In the genomic region with DNA sequence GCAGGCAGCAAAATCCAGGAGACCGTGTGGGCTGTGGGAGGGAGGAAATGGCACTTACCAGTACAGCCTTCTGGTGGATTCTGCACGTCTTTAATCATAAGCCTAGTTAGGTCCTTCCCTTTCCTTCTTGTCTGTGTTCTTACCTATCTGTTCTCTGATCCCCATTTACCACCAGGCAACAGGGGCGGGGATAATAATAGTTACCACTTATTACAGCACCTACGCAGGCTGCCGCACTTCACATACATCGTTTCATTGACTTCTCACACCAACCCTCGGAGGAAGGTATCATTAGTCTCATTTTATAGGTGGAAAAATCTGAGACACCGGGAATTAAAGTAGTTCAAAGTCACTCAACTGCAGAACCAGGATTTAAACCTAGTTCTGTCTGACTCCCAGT, we compare ENCODE assay signal across 25 cellular contexts. TPM values are rescaled to one million over a fixed set of nuclear protein-coding genes. Genes with fewer than 3 reads are reported as not detected.
"Had no signal": no experiment of that assay in that cellular context is flagged by ENCODE, and none has a peak within 500 bp of the region (broad histone marks: within the 10 kb centered on the region; RNA-seq: fewer than 3 reads in every experiment).

No MANE protein-coding gene starts in this region.

- H3K4me3 Mint-ChIP-seq: activated T-helper 1 cell treated with anti-CD3 and anti-CD28 coated beads, Interleukin-12 subunit alpha, Interleukin-12 subunit beta, Interleukin-2, Interleukin-4 antibody, amounts not matched to agents 30 ng/mL and 10 ng/mL and 1 ng/mL, durations not matched to agents 14 hours and 24 hours and 36 hours; effector memory CD8-positive, alpha-beta T cell; stimulated activated naive B cell treated with anti-CD40 and anti-IgM and Interleukin-4, amounts not matched to agents 10 μg/mL and 1 μg/mL and 100 μg/mL, for 72 hours had no signal

- H3K36me3 Mint-ChIP-seq: activated naive CD4-positive, alpha-beta T cell treated with anti-CD3 and anti-CD28 coated beads, Interleukin-2, amount 50 U/mL, for 72 hours; stimulated activated naive B cell treated with anti-CD40 and anti-IgM and Interleukin-4, amounts not matched to agents 10 μg/mL and 1 μg/mL and 100 μg/mL, for 72 hours had no signal

- ATAC-seq: activated naive CD4-positive, alpha-beta T cell treated with anti-CD3 and anti-CD28 coated beads, Interleukin-2, amount 50 U/mL, for 72 hours; effector memory CD8-positive, alpha-beta T cell; foreskin keratinocyte; lower lobe of right lung; stimulated activated naive B cell treated with anti-CD40 and anti-IgM and Interleukin-4, amounts not matched to agents 10 μg/mL and 1 μg/mL and 100 μg/mL, for 72 hours had no signal

- H3K4me1 ChIP-seq: prostate gland had no signal

- H3K9me3 Mint-ChIP-seq: activated naive CD4-positive, alpha-beta T cell treated with anti-CD3 and anti-CD28 coated beads, Interleukin-2, amount 50 U/mL, for 72 hours; activated T-helper 1 cell treated with anti-CD3 and anti-CD28 coated beads, Interleukin-12 subunit alpha, Interleukin-12 subunit beta, Interleukin-2, Interleukin-4 antibody, amounts not matched to agents 30 ng/mL and 10 ng/mL and 1 ng/mL, durations not matched to agents 14 hours and 24 hours and 36 hours; effector memory CD8-positive, alpha-beta T cell; stimulated activated naive B cell treated with anti-CD40 and anti-IgM and Interleukin-4, amounts not matched to agents 10 μg/mL and 1 μg/mL and 100 μg/mL, for 72 hours had no signal

- DNase-seq: activated CD4-positive, alpha-beta T cell treated with anti-CD3 and anti-CD28 coated beads, Interleukin-2, amount 50 U/mL, for 4 hours; activated gamma-delta T cell treated with Interleukin-2 at 50 U/mL for 16 hours; activated T-cell treated with anti-CD3 and anti-CD28 coated beads for 4 hours; dermis blood vessel endothelial cell; effector memory CD8-positive, alpha-beta T cell; foreskin keratinocyte; hippocampal formation; lower lobe of right lung; right lobe of liver; stimulated activated CD4-positive, alpha-beta T cell treated with anti-CD3 and anti-CD28 coated beads, Interleukin-4, amount 100 ng/mL, for 4 hours; stimulated activated naive B cell treated with anti-CD40 and anti-IgM and Interleukin-4, amounts not matched to agents 10 μg/mL and 1 μg/mL and 100 μg/mL, for 72 hours had no signal

- H3K36me3 ChIP-seq: adrenal gland, cardiac muscle cell, lower lobe of right lung, prostate gland, right lobe of liver, thoracic aorta had no signal

- H3K4me3 ChIP-seq: adrenal gland, cardiac muscle cell, lower lobe of right lung, prostate gland, right lobe of liver, thoracic aorta had no signal

- H3K27ac ChIP-seq: adrenal gland, cardiac muscle cell, foreskin keratinocyte, lower lobe of right lung, prostate gland, right lobe of liver, thoracic aorta, VCaP had no signal

- H3K27ac Mint-ChIP-seq: activated naive CD4-positive, alpha-beta T cell treated with anti-CD3 and anti-CD28 coated beads, Interleukin-2, amount 50 U/mL, for 72 hours; activated T-helper 1 cell treated with anti-CD3 and anti-CD28 coated beads, Interleukin-12 subunit alpha, Interleukin-12 subunit beta, Interleukin-2, Interleukin-4 antibody, amounts not matched to agents 30 ng/mL and 10 ng/mL and 1 ng/mL, durations not matched to agents 14 hours and 24 hours and 36 hours; effector memory CD8-positive, alpha-beta T cell; stimulated activated naive B cell treated with anti-CD40 and anti-IgM and Interleukin-4, amounts not matched to agents 10 μg/mL and 1 μg/mL and 100 μg/mL, for 72 hours had no signal

- H3K9me3 ChIP-seq: adrenal gland, lower lobe of right lung, prostate gland, right lobe of liver, thoracic aorta had no signal

- H3K27me3 ChIP-seq: foreskin keratinocyte, right lobe of liver had no signal

RNA-seq across cellular contexts. Expression of gene EPHA1, which starts 4.5 kb away (rescaled TPM):
- total RNA-seq: activated T-helper 1 cell treated with anti-CD3 and anti-CD28 coated beads, Interleukin-12 subunit alpha, Interleukin-12 subunit beta, Interleukin-2, Interleukin-4 antibody, amounts not matched to agents 30 ng/mL and 10 ng/mL and 1 ng/mL, durations not matched to agents 14 hours and 24 hours and 36 hours; chondrocyte; dermis blood vessel endothelial cell; myocyte; osteocyte had no signal
- polyA plus RNA-seq: neural cell had no signal

RNA-seq across cellular contexts. Expression of gene TAS2R60, which starts 30.1 kb away (rescaled TPM):
- total RNA-seq: activated CD8-positive, alpha-beta memory T cell treated with anti-CD3 and anti-CD28 coated beads for 36 hours; activated naive CD4-positive, alpha-beta T cell treated with anti-CD3 and anti-CD28 coated beads, Interleukin-2, amount 50 U/mL, for 72 hours; activated T-helper 1 cell treated with anti-CD3 and anti-CD28 coated beads, Interleukin-12 subunit alpha, Interleukin-12 subunit beta, Interleukin-2, Interleukin-4 antibody, amounts not matched to agents 30 ng/mL and 10 ng/mL and 1 ng/mL, durations not matched to agents 14 hours and 24 hours and 36 hours; cardiac muscle cell; chondrocyte; dermis blood vessel endothelial cell; fibroblast of lung; foreskin keratinocyte; lower lobe of right lung; myocyte; osteocyte; prostate gland; T-helper 1 cell treated with Interleukin-12 subunit alpha and Interleukin-12 subunit beta and Interleukin-4 antibody, amounts not matched to agents 30 ng/mL and 1 ng/mL, for 36 hours had no signal
- polyA plus RNA-seq: adrenal gland, cardiac muscle cell, fibroblast of lung, foreskin keratinocyte, neural cell had no signal
